ENCODE assay signal across 2 cellular contexts in genomic region chr17:39699818-39700147, GRCh38.
TF ChIP-seq lines count a peak whose summit lies in the region.

Gene ERBB2, plus strand, starts transcription at chr17:39700064. Its CDS starts 175 bp downstream, at chr17:39700239.

TF ChIP-seq in IMR-90, 13 proteins besides CTCF, POLR2A, EP300 and RAD21:
- TF ChIP-seq MAZ (IDR thresholded peaks at IDR 0.05; ENCODE audit: borderline replicate concordance, low read depth, low read length) (peak; percentile 99), CEBPB (IDR thresholded peaks at IDR 0.05; ENCODE audit: low read depth, low read length) (no peak)

TF ChIP-seq in H1, 55 proteins besides CTCF, POLR2A, EP300 and RAD21:
- TF ChIP-seq CEBPB (IDR thresholded peaks at IDR 0.05; ENCODE audit: low read depth, low read length) (no peak), CREB1 (IDR thresholded peaks at IDR 0.05) (no peak), SIN3A (conservative IDR thresholded peaks at IDR 0.05 in 1 of 2, IDR thresholded peaks at IDR 0.05 in 1 of 2; ENCODE audit: low read depth in 1 of 2, low read length in 2 of 2) (peak in 1 of 2 experiments; percentile 53; a peak in 1 of 4 replicates), TCF12 (IDR thresholded peaks at IDR 0.05; ENCODE audit: low read depth, low read length) (no peak), TAF1 (IDR thresholded peaks at IDR 0.05; ENCODE audit: low read depth, low read length) (peak; percentile 75), BACH1 (IDR thresholded peaks at IDR 0.05; ENCODE audit: low read length) (no peak), TEAD4 (IDR thresholded peaks at IDR 0.05; ENCODE audit: low read depth, low read length) (peak; percentile 95), TBP (IDR thresholded peaks at IDR 0.05; ENCODE audit: low read depth, low read length) (peak; percentile 64), KDM4A (IDR thresholded peaks at IDR 0.05; ENCODE audit: low read depth, low read length, severe bottlenecking) (no peak), EGR1 (IDR thresholded peaks at IDR 0.05; ENCODE audit: borderline replicate concordance, low read depth, low read length) (0 out of 2 replicates have a peak, but pooled peaks have one; percentile 30), RBBP5 (IDR thresholded peaks at IDR 0.05; ENCODE audit: borderline replicate concordance, low read depth, low read length) (0 out of 2 replicates have a peak, but pooled peaks have one; percentile 22), CBX5 (IDR thresholded peaks at IDR 0.05; ENCODE audit: low read depth, low read length) (no peak), JUN (IDR thresholded peaks at IDR 0.05; ENCODE audit: low read depth, low read length) (no peak), JUND (IDR thresholded peaks at IDR 0.05; ENCODE audit: low read length) (no peak), SP4 (IDR thresholded peaks at IDR 0.05; ENCODE audit: low read length) (no peak), SAP30 (IDR thresholded peaks at IDR 0.05; ENCODE audit: insufficient read depth, insufficient replicate concordance, low read length) (no peak), SIRT6 (IDR thresholded peaks at IDR 0.05; ENCODE audit: low read length) (no peak), RFX5 (IDR thresholded peaks at IDR 0.05; ENCODE audit: borderline replicate concordance, low read depth, low read length) (no peak), EZH2 (IDR thresholded peaks at IDR 0.05; ENCODE audit: low read depth, low read length, severe bottlenecking) (no peak), ASH2L (IDR thresholded peaks at IDR 0.05; ENCODE audit: low read length) (peak; percentile 62), POLR2AphosphoS5 (IDR thresholded peaks at IDR 0.05; ENCODE audit: low read depth, low read length) (peak; percentile 65), KDM1A (IDR thresholded peaks at IDR 0.05; ENCODE audit: borderline replicate concordance, low read length) (no peak), TAF7 (optimal IDR thresholded peaks at IDR 0.05; ENCODE audit: borderline replicate concordance, low read depth, low read length) (peak; percentile 55), ATF2 (IDR thresholded peaks at IDR 0.05; ENCODE audit: low read length) (no peak), BRCA1 (IDR thresholded peaks at IDR 0.05; ENCODE audit: low read depth, low read length) (no peak), GTF2F1 (IDR thresholded peaks at IDR 0.05; ENCODE audit: borderline replicate concordance, low read depth, low read length) (no peak)
